Comparison of ENCODE assay signal across 8 cellular contexts in the genomic region with DNA sequence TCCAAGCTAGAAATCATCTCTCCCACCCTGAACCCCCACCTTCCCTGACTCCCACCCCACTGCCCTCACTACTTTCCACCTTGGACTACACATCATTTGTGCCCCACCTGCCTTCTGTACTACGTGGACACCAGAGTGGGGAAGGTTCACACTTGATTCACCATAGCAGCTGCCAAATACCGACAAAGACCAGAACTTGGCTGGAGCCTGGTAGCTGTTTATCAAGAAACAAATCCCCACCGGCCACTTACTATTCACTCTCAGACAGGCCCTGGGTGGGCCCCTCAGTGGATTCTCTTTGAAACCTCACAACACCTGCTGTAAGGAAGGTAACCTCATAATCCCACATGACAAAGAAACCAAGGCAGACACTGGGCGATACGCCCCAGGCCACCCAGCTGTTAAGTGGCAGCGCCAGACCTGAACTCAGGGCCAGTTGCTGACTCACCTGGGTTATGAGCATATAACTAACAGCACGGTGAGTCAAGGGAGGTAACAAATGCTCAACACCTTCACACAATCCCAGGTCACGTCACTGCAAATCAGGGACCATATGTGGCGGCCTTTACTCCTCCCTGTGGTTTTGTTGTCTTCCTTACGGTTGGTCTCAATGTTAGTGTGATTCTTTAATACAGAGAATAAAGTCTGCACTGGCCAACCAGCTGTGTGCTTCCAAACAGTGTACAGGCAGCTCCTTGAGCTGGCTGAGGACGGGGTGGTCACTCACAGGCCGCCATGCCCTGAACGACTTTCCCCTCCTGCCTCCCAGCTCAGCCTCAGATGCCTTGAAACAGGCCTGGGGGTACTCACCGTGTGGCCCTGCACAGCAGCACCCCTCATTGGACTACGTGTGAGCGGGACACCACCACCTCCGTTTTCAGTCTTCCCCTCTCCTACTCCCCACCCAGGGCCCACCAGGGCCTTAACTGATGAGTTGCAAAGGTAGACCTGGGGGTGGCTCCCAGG. TPM values are rescaled to one million over a fixed set of nuclear protein-coding genes. Genes with fewer than 3 reads are reported as not detected.
A peak's percentile ranks its signal among the peaks of the same experiment; 100 is the strongest.
DNase-seq lines count a peak whose midpoint lies in the region; ATAC-seq, FAIRE-seq and TF ChIP-seq lines count a peak whose summit lies in the region.

No MANE protein-coding gene starts in this region.

- peak overlapping the region; percentile 72 for H3K4me3 Mint-ChIP-seq in CD8-positive, alpha-beta T cell
- peak overlapping the region; percentile 68 for H3K4me3 Mint-ChIP-seq in T-helper 2 cell treated with Interferon-gamma antibody and Interleukin-4, amounts not matched to agents 5 μg/mL and 100 μg/mL, for 36 hours

- peak overlapping the region; percentile 9 for H3K4me3 ChIP-seq in CD8-positive, alpha-beta T cell (ENCODE audit: low read depth, low read length)
- H3K4me3 ChIP-seq in colonic mucosa: no peak overlapping the region
- H3K4me3 ChIP-seq in neutrophil (ENCODE audit: low read depth in 1 of 2, low read length in 1 of 2): no peak overlapping the region
- H3K4me3 ChIP-seq in body of pancreas: no peak overlapping the region

- no peaks in the 10 kb centered on the region for H3K27me3 Mint-ChIP-seq in CD8-positive, alpha-beta T cell (ENCODE audit: low read depth)
- no peaks in the 10 kb centered on the region for H3K27me3 Mint-ChIP-seq in T-helper 2 cell treated with Interferon-gamma antibody and Interleukin-4, amounts not matched to agents 5 μg/mL and 100 μg/mL, for 36 hours (ENCODE audit: low read depth)

- peak in 3 of 7 experiments; percentile 16 to 73 (median 62) for DNase-seq in CD8-positive, alpha-beta T cell
- DNase-seq in T-helper 2 cell treated with Interferon-gamma antibody and Interleukin-4, amounts not matched to agents 5 μg/mL and 100 μg/mL, for 36 hours (ENCODE audit: low spot score): no peak
- no peak for DNase-seq in colonic mucosa
- no peak for DNase-seq in D721Med (ENCODE audit: insufficient read length, low spot score)
- DNase-seq in body of pancreas: no peak
- no peak for DNase-seq in DMS153 (lab: John Stamatoyannopoulos, UW)

- POLR2A ChIA-PET in CD8-positive, alpha-beta T cell (lab: Charles Lee): interaction anchor here (1.1 to 4.8 kb wide), 3 partner anchors 9 to 13 kb away, joined by 4 to 30 read pairs (median 23); partner anchors contain the start of gene WDR1

- H3K36me3 Mint-ChIP-seq in CD8-positive, alpha-beta T cell: peaks cover 92% of the 10 kb centered on the region
- H3K36me3 Mint-ChIP-seq in T-helper 2 cell treated with Interferon-gamma antibody and Interleukin-4, amounts not matched to agents 5 μg/mL and 100 μg/mL, for 36 hours (ENCODE audit: low read depth): peaks cover 85% of the 10 kb centered on the region

- H3K4me1 ChIP-seq in CD8-positive, alpha-beta T cell (ENCODE audit: insufficient read depth, low read length): peaks cover 100% of the 10 kb centered on the region
- H3K4me1 ChIP-seq in colonic mucosa (peaks cover 33% of the 10 kb centered on the region), neutrophil (ENCODE audit: control insufficient read depth in 1 of 2, insufficient read depth in 1 of 2, low read depth in 1 of 2, low read length in 1 of 2) (peaks cover 24 to 67% of the 10 kb centered on the region in 2 experiments), body of pancreas (peaks cover 21% of the 10 kb centered on the region)

- peaks cover 98% of the 10 kb centered on the region for H3K4me1 Mint-ChIP-seq in CD8-positive, alpha-beta T cell (ENCODE audit: low read depth)
- H3K4me1 Mint-ChIP-seq in T-helper 2 cell treated with Interferon-gamma antibody and Interleukin-4, amounts not matched to agents 5 μg/mL and 100 μg/mL, for 36 hours (ENCODE audit: low read depth): peaks cover 91% of the 10 kb centered on the region

- no peak for FAIRE-seq in D721Med (lab: Jason Lieb, UNC)

- TF ChIP-seq POLR2A in body of pancreas (IDR thresholded peaks at IDR 0.05): no peak

- no peaks in the 10 kb centered on the region for H3K27me3 ChIP-seq in CD8-positive, alpha-beta T cell (ENCODE audit: insufficient read depth, low read length)
- H3K27me3 ChIP-seq in colonic mucosa (no peaks in the 10 kb centered on the region), neutrophil (no peaks in the 10 kb centered on the region), body of pancreas (no peaks in the 10 kb centered on the region)

- peak overlapping the region; percentile 94 for H3K27ac Mint-ChIP-seq in CD8-positive, alpha-beta T cell
- peak overlapping the region; percentile 64 for H3K27ac Mint-ChIP-seq in T-helper 2 cell treated with Interferon-gamma antibody and Interleukin-4, amounts not matched to agents 5 μg/mL and 100 μg/mL, for 36 hours

- peak overlapping the region; percentile 31 for H3K27ac ChIP-seq in CD8-positive, alpha-beta T cell (ENCODE audit: low read depth, low read length)
- H3K27ac ChIP-seq in colonic mucosa (peak overlapping the region; percentile 20), neutrophil (peak overlapping the region; percentile 33), body of pancreas (no peak overlapping the region)

- peaks cover 62% of the 10 kb centered on the region for H3K36me3 ChIP-seq in CD8-positive, alpha-beta T cell (ENCODE audit: insufficient read depth, low read length)
- peaks cover 6% of the 10 kb centered on the region for H3K36me3 ChIP-seq in colonic mucosa
- H3K36me3 ChIP-seq in neutrophil: peaks cover 98% of the 10 kb centered on the region
- H3K36me3 ChIP-seq in body of pancreas (replicated peaks in 1 of 2; ENCODE audit: insufficient read depth in 1 of 2, low read depth in 2 of 2): peaks cover 0 to 8% of the 10 kb centered on the region in 2 donors

- H3K9me3 ChIP-seq in CD8-positive, alpha-beta T cell (ENCODE audit: low read length): no peaks in the 10 kb centered on the region
- H3K9me3 ChIP-seq in colonic mucosa (no peaks in the 10 kb centered on the region), neutrophil (no peaks in the 10 kb centered on the region), body of pancreas (no peaks in the 10 kb centered on the region)

- no peak for TF ChIP-seq CTCF in CD8-positive, alpha-beta T cell (IDR thresholded peaks at IDR 0.05)
- no peak for TF ChIP-seq CTCF in colonic mucosa (IDR thresholded peaks at IDR 0.05)
- no peak for TF ChIP-seq CTCF in neutrophil (IDR thresholded peaks at IDR 0.05)
- no peak for TF ChIP-seq CTCF in D721Med (IDR thresholded peaks at IDR 0.05; ENCODE audit: insufficient read depth, missing control alignments)
- no peak for TF ChIP-seq CTCF in body of pancreas (IDR thresholded peaks at IDR 0.05)

- CTCF ChIA-PET in CD8-positive, alpha-beta T cell (lab: Charles Lee): interaction anchor here (1.0 to 2.1 kb wide), 3 partner anchors 12 to 15 kb away, joined by 3 to 6 read pairs (median 3); no protein-coding TSS in a partner anchor

- no peaks in the 10 kb centered on the region for H3K9me3 Mint-ChIP-seq in CD8-positive, alpha-beta T cell
- H3K9me3 Mint-ChIP-seq in T-helper 2 cell treated with Interferon-gamma antibody and Interleukin-4, amounts not matched to agents 5 μg/mL and 100 μg/mL, for 36 hours: no peaks in the 10 kb centered on the region

- H3K9ac ChIP-seq in colonic mucosa (ENCODE audit: low read depth in 2 of 2, low read length in 2 of 2): peak overlapping the region in 1 of 2 donors; percentile 41

- intact Hi-C loops in CD8-positive, alpha-beta T cell (cut with DNase I, micrococcal nuclease): no loop called here
- intact Hi-C loops in colonic mucosa (cut with DNase I): no loop called here
- intact Hi-C loops in body of pancreas (cut with DNase I): no loop called here

- 81 to 86% methylated on average over 17 of the region's 17 CpGs for WGBS in body of pancreas, 2 donors

- peak; percentile 66 for ATAC-seq in CD8-positive, alpha-beta T cell
- ATAC-seq in HG03571 (IDR thresholded peaks at IDR 0.05; ENCODE audit: unreplicated experiment): no peak
- ATAC-seq in body of pancreas: no peak

RNA-seq across cellular contexts. Expression of gene WDR1, which starts 7.5 kb away (rescaled TPM):
- total RNA-seq in CD8-positive, alpha-beta T cell: 100 to 1,000 TPM; 220 to 224 TPM
- total RNA-seq in colonic mucosa: 100 to 1,000 TPM; 437 to 476 TPM
- 10 to 100 TPM; 46.1 to 51.9 TPM for total RNA-seq in body of pancreas

Comparison
In these comparisons a context has a peak if more than half of its experiments do, and no peak if none do; other contexts are left out.
1. H3K27ac ChIP-seq: peak in CD8-positive, alpha-beta T cell (single experiment), colonic mucosa (single experiment) and neutrophil (single experiment); none in body of pancreas (0 of 4).
2. RNA of gene WDR1, which starts 7.5 kb away (total RNA-seq): 437 to 476 TPM in colonic mucosa and 220 to 224 TPM in CD8-positive, alpha-beta T cell; 46.1 to 51.9 TPM in body of pancreas; every median in the first group is over 4 times any median in the second.